In the genomic region with DNA sequence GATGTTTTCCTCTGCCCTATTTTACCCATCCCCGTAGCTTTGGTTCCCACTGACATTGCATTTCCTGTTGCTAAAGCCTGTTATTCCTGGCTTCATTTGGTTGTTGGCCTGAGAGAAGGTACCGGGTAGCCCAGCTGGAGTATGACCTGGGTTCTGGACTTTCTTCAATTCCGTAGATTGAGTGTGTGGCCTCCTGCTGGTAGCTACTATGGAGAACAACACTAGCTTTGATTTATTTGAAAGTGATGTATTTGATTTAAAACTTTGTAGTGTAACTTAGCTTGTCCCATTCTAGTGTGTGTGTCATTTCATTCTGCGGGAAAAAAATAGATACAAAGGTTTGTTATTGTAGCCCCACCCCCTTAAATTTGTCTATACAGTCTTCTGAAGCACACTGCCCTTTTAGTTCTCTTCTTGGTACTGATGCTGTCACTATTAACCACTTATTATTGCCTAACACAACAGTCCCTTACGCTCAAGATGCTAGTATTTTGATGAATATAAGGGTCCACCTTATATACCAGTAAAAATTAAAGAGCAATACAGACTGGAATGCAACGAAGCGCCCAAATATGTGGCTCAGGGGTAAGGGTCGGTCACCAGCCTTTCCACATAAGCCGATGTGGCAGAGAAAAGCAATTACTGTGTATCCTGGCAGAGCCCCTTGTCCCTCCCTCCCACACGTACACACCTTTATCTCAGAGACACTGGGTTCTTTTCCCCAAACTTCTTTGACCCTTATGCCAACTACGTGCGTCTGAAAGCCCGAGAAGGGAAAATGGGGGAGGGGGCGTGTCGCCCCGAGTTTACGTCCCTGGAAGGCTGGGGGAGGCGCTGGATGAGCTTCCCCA, we compare ENCODE assay signal across 8 cellular contexts. TPM values are rescaled to one million over a fixed set of nuclear protein-coding genes. Genes with fewer than 3 reads are reported as not detected.
DNase-seq lines count a peak whose midpoint lies in the region; ATAC-seq, FAIRE-seq and TF ChIP-seq lines count a peak whose summit lies in the region.

No MANE protein-coding gene starts in this region.

- peak overlapping the region; percentile 95 for H3K27ac Mint-ChIP-seq in activated naive CD8-positive, alpha-beta T cell treated with anti-CD3 and anti-CD28 coated beads, Interleukin-2, amount 50 U/mL, for 24 hours

- H3K27me3 ChIP-seq in MG63, result no peaks in the 10 kb centered on the region
- H3K27me3 ChIP-seq in heart right ventricle, result no peaks in the 10 kb centered on the region
- no peaks in the 10 kb centered on the region for H3K27me3 ChIP-seq in prostate gland (replicated peaks; ENCODE audit: insufficient read depth)

- peak; percentile 12 for ATAC-seq in activated naive CD8-positive, alpha-beta T cell treated with anti-CD3 and anti-CD28 coated beads, Interleukin-2, amount 50 U/mL, for 24 hours
- ATAC-seq in heart right ventricle, result peak; percentile 20 to 62 (median 41)
- ATAC-seq in HG02938 (IDR thresholded peaks at IDR 0.05; ENCODE audit: unreplicated experiment), result no peak

- intact Hi-C loops in heart right ventricle (cut with DNase I), result loop anchor here in 8 of 10 donors (1.0 to 10.0 kb wide), 6 partner anchors 31 to 52 kb away; a partner anchor contains a TSS
- intact Hi-C loops in prostate gland (cut with DNase I), result loop anchor here (2.0 to 10.0 kb wide), 3 partner anchors 25 to 169 kb away; a partner anchor contains a TSS

- TF ChIP-seq POLR2A in GM12891 (IDR thresholded peaks at IDR 0.05; ENCODE audit: low read depth, low read length) (peak; percentile 63), prostate gland (IDR thresholded peaks at IDR 0.05) (no peak)

- H3K9me3 ChIP-seq in MG63 (no peaks in the 10 kb centered on the region), heart right ventricle (no peaks in the 10 kb centered on the region), prostate gland (no peaks in the 10 kb centered on the region)

- 4 to 8% methylated on average over 18 of the region's 18 CpGs for WGBS in heart right ventricle, 2 donors
- 4% methylated on average over 18 of the region's 18 CpGs for WGBS in prostate gland

- peak overlapping the region; percentile 73 to 97 (median 93) for H3K27ac ChIP-seq in heart right ventricle
- peak overlapping the region; percentile 94 for H3K27ac ChIP-seq in prostate gland

- DNase-seq in AML-193 (lab: John Stamatoyannopoulos, UW) (peak; percentile 32 to 52), GM12891 (ENCODE audit: insufficient read length, low spot score) (no peak), MG63 (peak; percentile 70), heart right ventricle (peak in 1 of 2 donors; percentile 42), prostate gland (ENCODE audit: low spot score) (peak; percentile 25), COLO829 (ENCODE audit: low spot score) (no peak)
- no peak for DNase-seq in activated naive CD8-positive, alpha-beta T cell treated with anti-CD3 and anti-CD28 coated beads, Interleukin-2, amount 50 U/mL, for 24 hours

- H3K4me3 ChIP-seq in MG63 (peak overlapping the region; percentile 96), heart right ventricle (peak overlapping the region; percentile 67 to 92 (median 85)), prostate gland (peak overlapping the region; percentile 66 to 75)

- H3K4me1 Mint-ChIP-seq in activated naive CD8-positive, alpha-beta T cell treated with anti-CD3 and anti-CD28 coated beads, Interleukin-2, amount 50 U/mL, for 24 hours, result peaks cover 43% of the 10 kb centered on the region

- TF ChIP-seq CTCF in heart right ventricle (IDR thresholded peaks at IDR 0.05), result peak; percentile 14 to 62 (median 43)
- peak in 2 of 4 experiments; percentile 52 to 66 for TF ChIP-seq CTCF in prostate gland (IDR thresholded peaks at IDR 0.05)

- H3K27me3 Mint-ChIP-seq in activated naive CD8-positive, alpha-beta T cell treated with anti-CD3 and anti-CD28 coated beads, Interleukin-2, amount 50 U/mL, for 24 hours, result no peaks in the 10 kb centered on the region

- no peaks in the 10 kb centered on the region for H3K9me3 Mint-ChIP-seq in activated naive CD8-positive, alpha-beta T cell treated with anti-CD3 and anti-CD28 coated beads, Interleukin-2, amount 50 U/mL, for 24 hours

- peaks cover 10 to 48% (median 30%) of the 10 kb centered on the region in 9 donors for H3K4me1 ChIP-seq in heart right ventricle
- no peaks in the 10 kb centered on the region for H3K4me1 ChIP-seq in prostate gland (replicated peaks)

- peaks cover 63% of the 10 kb centered on the region for H3K36me3 ChIP-seq in MG63
- peaks cover 0 to 44% (median 9%) of the 10 kb centered on the region in 9 donors for H3K36me3 ChIP-seq in heart right ventricle
- peaks cover 0 to 8% of the 10 kb centered on the region in 2 donors for H3K36me3 ChIP-seq in prostate gland

- H3K36me3 Mint-ChIP-seq in activated naive CD8-positive, alpha-beta T cell treated with anti-CD3 and anti-CD28 coated beads, Interleukin-2, amount 50 U/mL, for 24 hours (ENCODE audit: low read depth), result peaks cover 45% of the 10 kb centered on the region

- peak overlapping the region; percentile 89 for H3K4me3 Mint-ChIP-seq in activated naive CD8-positive, alpha-beta T cell treated with anti-CD3 and anti-CD28 coated beads, Interleukin-2, amount 50 U/mL, for 24 hours

- peak; percentile 69 for FAIRE-seq in GM12891 (lab: Jason Lieb, UNC)

TF ChIP-seq in GM12891, 5 proteins besides CTCF, POLR2A, EP300 and RAD21:
- TF ChIP-seq TAF1 (IDR thresholded peaks at IDR 0.05; ENCODE audit: low read depth, low read length), result no peak
- no peak for TF ChIP-seq POLR2AphosphoS5 (IDR thresholded peaks at IDR 0.05; ENCODE audit: low read depth, low read length)
- TF ChIP-seq SPI1 (IDR thresholded peaks at IDR 0.05; ENCODE audit: low read depth, low read length), result no peak
- no peak for TF ChIP-seq PAX5 (IDR thresholded peaks at IDR 0.05; ENCODE audit: insufficient read depth, low read length, severe bottlenecking)
- no peak; the same call in 1 of the 2 replicates for TF ChIP-seq POU2F2 (IDR thresholded peaks at IDR 0.05; ENCODE audit: low read depth, low read length)
TF ChIP-seq in GM12891: peak in this region for 0.

RNA-seq across cellular contexts. Expression of a gene that starts 0.6 kb away (rescaled TPM):
- 59.1 TPM for polyA plus RNA-seq in GM12891 (2012; ENCODE audit: low read depth, missing spikeins)
- 25.6 and 39.7 TPM in 2 replicates for total RNA-seq in MG63 (2014; rRNA removed; shearing (Covaris generic); ENCODE audit: low replicate concordance)
- total RNA-seq in heart right ventricle (10 to 100 TPM in 8 of 10 donors, 1 to 10 TPM in 2; 6.3 to 25.8 (median 13.9) TPM), prostate gland (100 to 1,000 TPM in 1 of 2 donors, 10 to 100 TPM in 1; 47.0 to 169 TPM)
- 10 to 100 TPM; 17.8 to 69.4 TPM for polyA plus RNA-seq in heart right ventricle

RNA-seq across cellular contexts. Expression of a gene that starts 33.1 kb away (rescaled TPM):
- 267 TPM for polyA plus RNA-seq in GM12891 (2012; ENCODE audit: low read depth, missing spikeins)
- 568 and 693 TPM in 2 replicates for total RNA-seq in MG63 (2014; rRNA removed; shearing (Covaris generic); ENCODE audit: low replicate concordance)
- total RNA-seq in heart right ventricle, result 100 to 1,000 TPM; 115 to 225 (median 158) TPM
- 100 to 1,000 TPM; 156 to 408 TPM for polyA plus RNA-seq in heart right ventricle
- 100 to 1,000 TPM; 272 to 373 TPM for total RNA-seq in prostate gland

RNA-seq across cellular contexts. Expression of a gene that starts 41.3 kb away (rescaled TPM):
- polyA plus RNA-seq in GM12891 (2012; ENCODE audit: low read depth, missing spikeins), result 0.44 TPM
- 2.4 and 2.7 TPM in 2 replicates for total RNA-seq in MG63 (2014; rRNA removed; shearing (Covaris generic); ENCODE audit: low replicate concordance)
- total RNA-seq in heart right ventricle (10 to 100 TPM in 1 of 10 donors, 1 to 10 TPM in 9; 5.8 to 11.0 (median 8.5) TPM), prostate gland (10 to 100 TPM in 1 of 2 donors, 1 to 10 TPM in 1; 2.0 to 16.8 TPM)
- polyA plus RNA-seq in heart right ventricle, result 1 to 10 TPM; 2.4 to 8.4 TPM

RNA-seq across cellular contexts. Expression of a gene that starts 54.2 kb away (rescaled TPM):
- 126 TPM for polyA plus RNA-seq in GM12891 (2012; ENCODE audit: low read depth, missing spikeins)
- total RNA-seq in MG63 (2014; rRNA removed; shearing (Covaris generic); ENCODE audit: low replicate concordance), result 362 and 392 TPM in 2 replicates
- total RNA-seq in heart right ventricle, result 10 to 100 TPM; 19.5 to 58.3 (median 23.2) TPM
- 10 to 100 TPM; 28.0 to 45.4 TPM for polyA plus RNA-seq in heart right ventricle
- 100 to 1,000 TPM in 1 of 2 donors, 10 to 100 TPM in 1; 87.4 to 104 TPM for total RNA-seq in prostate gland

RNA-seq across cellular contexts. Expression of a gene that starts 54.9 kb away (rescaled TPM):
- 5.5 TPM for polyA plus RNA-seq in GM12891 (2012; ENCODE audit: low read depth, missing spikeins)
- total RNA-seq in MG63 (2014; rRNA removed; shearing (Covaris generic); ENCODE audit: low replicate concordance), result 13.8 and 16.7 TPM in 2 replicates
- total RNA-seq in heart right ventricle (10 to 100 TPM; 12.4 to 22.2 (median 14.0) TPM), prostate gland (10 to 100 TPM; 22.7 to 28.4 TPM)
- 10 to 100 TPM in 1 of 2 donors, 1 to 10 TPM in 1; 9.2 to 11.3 TPM for polyA plus RNA-seq in heart right ventricle

Comparison
In these comparisons a context has a peak if more than half of its experiments do, and no peak if none do; other contexts are left out.
1. DNase-seq: peak in AML-193 (2 of 2), MG63 (single experiment) and prostate gland (single experiment); none in GM12891 (single experiment), activated naive CD8-positive, alpha-beta T cell treated with anti-CD3 and anti-CD28 coated beads, Interleukin-2, amount 50 U/mL, for 24 hours (single experiment) and COLO829 (single experiment).
2. Peak in every context shown above with its lines, with median percentiles within 50 percentile points of each other: H3K4me3 ChIP-seq.